ENCODE assay signal across 18 cellular contexts in the genomic region with DNA sequence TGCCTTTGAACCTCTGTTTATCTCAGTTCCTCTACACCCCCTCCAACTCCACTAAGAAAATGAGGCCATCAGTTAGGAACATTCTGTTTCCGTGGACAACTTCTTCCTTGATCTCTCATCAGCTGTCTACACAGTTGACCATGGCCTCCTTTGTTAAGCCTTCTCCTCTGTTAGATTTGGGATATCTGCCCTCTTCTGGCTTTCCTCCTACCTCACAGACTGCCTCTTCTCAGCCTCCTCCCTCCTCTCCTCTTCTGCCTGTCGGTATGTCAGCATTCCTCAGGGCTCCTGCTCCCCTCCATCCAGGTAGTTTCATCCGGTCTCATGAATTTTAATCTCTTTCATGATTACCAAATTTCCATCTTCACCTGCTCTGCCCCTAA.
DNase-seq lines count a peak whose midpoint lies in the region; ATAC-seq and TF ChIP-seq lines count a peak whose summit lies in the region.
"Had no signal": no experiment of that assay in that cellular context is flagged by ENCODE, and none has a peak within 500 bp of the region (broad histone marks: within the 10 kb centered on the region; RNA-seq: fewer than 3 reads in every experiment).

No MANE protein-coding gene starts in this region.

- H4K20me1 ChIP-seq in OCI-LY3 (ENCODE audit: insufficient read depth, low read length) = no peaks in the 10 kb centered on the region
- no peaks in the 10 kb centered on the region for H4K20me1 ChIP-seq in osteoblast (ENCODE audit: insufficient read depth, low read length)

- H3K9me3 ChIP-seq in OCI-LY3 (ENCODE audit: insufficient read depth, low read length) = no peaks in the 10 kb centered on the region
- no peaks in the 10 kb centered on the region for H3K9me3 ChIP-seq in osteoblast (ENCODE audit: low read depth, low read length)
- H3K9me3 ChIP-seq: BE2C, HAP-1 had no signal

- H3K4me3 ChIP-seq in OCI-LY3 (ENCODE audit: low read length) = no peak overlapping the region
- H3K4me3 ChIP-seq in epithelial cell of proximal tubule (ENCODE audit: low read depth, low read length) = no peak overlapping the region
- no peak overlapping the region for H3K4me3 ChIP-seq in osteoblast (ENCODE audit: insufficient read depth, low read length)
- H3K4me3 ChIP-seq: HAP-1 had no signal

- no peaks in the 10 kb centered on the region for H3K36me3 ChIP-seq in OCI-LY3 (replicated peaks; ENCODE audit: low read depth, low read length)
- H3K36me3 ChIP-seq in osteoblast (ENCODE audit: insufficient read depth, low read length) = no peaks in the 10 kb centered on the region
- H3K36me3 ChIP-seq: BE2C, HAP-1 had no signal

- H3K36me3 Mint-ChIP-seq in activated T-cell treated with anti-CD3 and anti-CD28 coated beads, Interleukin-2, amount 50 U/mL, for 24 hours (ENCODE audit: low read depth) = peaks cover 5% of the 10 kb centered on the region
- H3K36me3 Mint-ChIP-seq in natural killer cell treated with Interleukin-12 subunit alpha and Interleukin-12 subunit beta and Interleukin-15 and Interleukin-18, amount 100 ng/mL, for 72 hours = no peaks in the 10 kb centered on the region

- H3K9ac ChIP-seq in OCI-LY3 (ENCODE audit: low read length) = no peak overlapping the region

- peaks cover 42% of the 10 kb centered on the region for H3K4me1 ChIP-seq in OCI-LY3 (ENCODE audit: low read length)
- peaks cover 5% of the 10 kb centered on the region for H3K4me1 ChIP-seq in osteoblast (ENCODE audit: insufficient read depth, low read length)
- H3K4me1 ChIP-seq: BE2C, HAP-1 had no signal

- no peak overlapping the region for H3K27ac Mint-ChIP-seq in activated T-cell treated with anti-CD3 and anti-CD28 coated beads, Interleukin-2, amount 50 U/mL, for 24 hours
- no peak overlapping the region for H3K27ac Mint-ChIP-seq in natural killer cell treated with Interleukin-12 subunit alpha and Interleukin-12 subunit beta and Interleukin-15 and Interleukin-18, amount 100 ng/mL, for 72 hours

- peak; percentile 32 for TF ChIP-seq CTCF in OCI-LY3 (IDR thresholded peaks at IDR 0.05; ENCODE audit: low read depth, low read length)
- peak; percentile 15 for TF ChIP-seq CTCF in epithelial cell of proximal tubule (conservative IDR thresholded peaks at IDR 0.05; ENCODE audit: low read depth, low read length)
- peak; percentile 5 for TF ChIP-seq CTCF in osteoblast (IDR thresholded peaks at IDR 0.05; ENCODE audit: extremely low read depth, low read depth, low read length)

- H3K27ac ChIP-seq in OCI-LY3 (ENCODE audit: low read length) (no peak overlapping the region), osteoblast (ENCODE audit: low read depth, low read length) (no peak overlapping the region)
- H3K27ac ChIP-seq: 22Rv1, HL-60 had no signal

- H3K79me2 ChIP-seq in OCI-LY3 (ENCODE audit: low read length) (no peaks in the 10 kb centered on the region), osteoblast (ENCODE audit: insufficient read depth, low read length) (no peaks in the 10 kb centered on the region)

- H3K4me2 ChIP-seq in OCI-LY3 (ENCODE audit: low read length) (no peak overlapping the region), osteoblast (ENCODE audit: insufficient read depth, low read length) (no peak overlapping the region)

- H3K4me3 Mint-ChIP-seq in activated T-cell treated with anti-CD3 and anti-CD28 coated beads, Interleukin-2, amount 50 U/mL, for 24 hours = no peak overlapping the region
- no peak overlapping the region for H3K4me3 Mint-ChIP-seq in natural killer cell treated with Interleukin-12 subunit alpha and Interleukin-12 subunit beta and Interleukin-15 and Interleukin-18, amount 100 ng/mL, for 72 hours
- H3K4me3 Mint-ChIP-seq: CD8-positive, alpha-beta T cell had no signal

- H3K9me3 Mint-ChIP-seq in activated T-cell treated with anti-CD3 and anti-CD28 coated beads, Interleukin-2, amount 50 U/mL, for 24 hours = peaks cover 17% of the 10 kb centered on the region
- H3K9me3 Mint-ChIP-seq in natural killer cell treated with Interleukin-12 subunit alpha and Interleukin-12 subunit beta and Interleukin-15 and Interleukin-18, amount 100 ng/mL, for 72 hours = no peaks in the 10 kb centered on the region

- H3K27me3 ChIP-seq in OCI-LY3 (ENCODE audit: low read depth, low read length) (no peaks in the 10 kb centered on the region), osteoblast (ENCODE audit: insufficient read depth, low read length) (peaks cover 6% of the 10 kb centered on the region)
- H3K27me3 ChIP-seq: BE2C had no signal

- H3K4me1 Mint-ChIP-seq in activated T-cell treated with anti-CD3 and anti-CD28 coated beads, Interleukin-2, amount 50 U/mL, for 24 hours (ENCODE audit: low read depth) = peaks cover 59% of the 10 kb centered on the region
- H3K4me1 Mint-ChIP-seq in natural killer cell treated with Interleukin-12 subunit alpha and Interleukin-12 subunit beta and Interleukin-15 and Interleukin-18, amount 100 ng/mL, for 72 hours (ENCODE audit: low read depth in 2 of 2) = peaks cover 6 to 8% of the 10 kb centered on the region in 2 donors

- peak; percentile 5 for DNase-seq in DMS53 (lab: John Stamatoyannopoulos, UW)
- no peak for DNase-seq in DMS53 treated with DMSO at 0.1 percent for 48 hours (lab: John Stamatoyannopoulos, UW; ENCODE audit: unreplicated experiment)
- no peak for DNase-seq in epithelial cell of proximal tubule (ENCODE audit: low read depth)
- DNase-seq in osteoblast (ENCODE audit: insufficient read length, low spot score, missing footprints) = no peak
- no peak for DNase-seq in activated T-cell treated with anti-CD3 and anti-CD28 coated beads, Interleukin-2, amount 50 U/mL, for 24 hours
- DNase-seq in natural killer cell treated with Interleukin-12 subunit alpha and Interleukin-12 subunit beta and Interleukin-15 and Interleukin-18, amount 100 ng/mL, for 72 hours (ENCODE audit: low spot score) = no peak
- DNase-seq: BE2C; CD8-positive, alpha-beta T cell; NCI-H1436; NCI-H2029; NCI-H510A treated with DMSO at 0.1 percent for 48 hours; Right ventricle myocardium superior had no signal

- H3K27me3 Mint-ChIP-seq in activated T-cell treated with anti-CD3 and anti-CD28 coated beads, Interleukin-2, amount 50 U/mL, for 24 hours = no peaks in the 10 kb centered on the region
- H3K27me3 Mint-ChIP-seq in natural killer cell treated with Interleukin-12 subunit alpha and Interleukin-12 subunit beta and Interleukin-15 and Interleukin-18, amount 100 ng/mL, for 72 hours = no peaks in the 10 kb centered on the region

- H2AFZ ChIP-seq in OCI-LY3 (ENCODE audit: low read depth, low read length) = no peak overlapping the region
- H2AFZ ChIP-seq in osteoblast (ENCODE audit: low read length) = no peak overlapping the region

- no peak for ATAC-seq in GM18868 (IDR thresholded peaks at IDR 0.05; ENCODE audit: unreplicated experiment)
- no peak for ATAC-seq in natural killer cell treated with Interleukin-12 subunit alpha and Interleukin-12 subunit beta and Interleukin-15 and Interleukin-18, amount 100 ng/mL, for 72 hours
- ATAC-seq: CD8-positive, alpha-beta T cell; SK-N-SH treated with all-trans-retinoic acid at 6 μM for 48 hours had no signal
